In the genomic region with DNA sequence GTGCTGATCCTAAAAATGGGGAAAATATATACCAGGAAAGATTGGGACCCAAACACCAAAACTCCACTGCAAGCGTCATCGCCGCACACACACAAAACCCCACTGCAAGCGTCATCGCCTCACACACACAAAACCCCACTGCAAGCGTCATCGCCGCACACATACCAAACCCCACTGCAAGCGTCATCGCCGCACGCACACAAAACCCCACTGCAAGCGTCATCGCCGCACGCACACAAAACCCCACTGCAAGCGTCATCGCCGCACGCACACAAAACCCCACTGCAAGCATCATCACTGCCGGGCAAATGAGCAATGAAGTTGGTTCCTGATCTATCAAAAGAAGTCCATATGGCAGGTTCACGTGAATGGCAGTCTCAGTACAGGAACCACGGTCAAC, we compare ENCODE assay signal across 1 cellular context.
TF ChIP-seq lines count a peak whose summit lies in the region.

No MANE protein-coding gene starts in this region.

TF ChIP-seq in GM12878, 131 proteins besides CTCF, POLR2A, EP300 and RAD21:
- TF ChIP-seq NFIC (IDR thresholded peaks at IDR 0.05; ENCODE audit: low read depth, low read length) (peak; percentile 44; the same call in 1 of the 2 replicates), PML (IDR thresholded peaks at IDR 0.05; ENCODE audit: low read length) (no peak), PAX5 (IDR thresholded peaks at IDR 0.05; ENCODE audit: borderline replicate concordance, low read depth, low read length) (no peak), NFXL1 (IDR thresholded peaks at IDR 0.05; ENCODE audit: borderline replicate concordance) (no peak), ZZZ3 (IDR thresholded peaks at IDR 0.05; ENCODE audit: control insufficient read depth, insufficient read length, low read depth) (no peak), BMI1 (IDR thresholded peaks at IDR 0.05; ENCODE audit: borderline replicate concordance) (no peak), CBX5 (IDR thresholded peaks at IDR 0.05; ENCODE audit: low read depth) (no peak), TCF3 (IDR thresholded peaks at IDR 0.05; ENCODE audit: borderline replicate concordance, insufficient read depth, low read depth, low read length) (0 out of 2 replicates have a peak, but pooled peaks have one; percentile 39), CEBPZ (IDR thresholded peaks at IDR 0.05; ENCODE audit: low read depth, low read length) (no peak)
- TF ChIP-seq, protein P1, sequence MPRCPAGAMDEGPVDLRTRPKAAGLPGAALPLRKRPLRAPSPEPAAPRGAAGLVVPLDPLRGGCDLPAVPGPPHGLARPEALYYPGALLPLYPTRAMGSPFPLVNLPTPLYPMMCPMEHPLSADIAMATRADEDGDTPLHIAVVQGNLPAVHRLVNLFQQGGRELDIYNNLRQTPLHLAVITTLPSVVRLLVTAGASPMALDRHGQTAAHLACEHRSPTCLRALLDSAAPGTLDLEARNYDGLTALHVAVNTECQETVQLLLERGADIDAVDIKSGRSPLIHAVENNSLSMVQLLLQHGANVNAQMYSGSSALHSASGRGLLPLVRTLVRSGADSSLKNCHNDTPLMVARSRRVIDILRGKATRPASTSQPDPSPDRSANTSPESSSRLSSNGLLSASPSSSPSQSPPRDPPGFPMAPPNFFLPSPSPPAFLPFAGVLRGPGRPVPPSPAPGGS (IDR thresholded peaks at IDR 0.05; ENCODE audit: borderline replicate concordance, insufficient read depth, low read depth, low read length, poor library complexity, severe bottlenecking) = peak; percentile 94
- TF ChIP-seq, protein P2, sequence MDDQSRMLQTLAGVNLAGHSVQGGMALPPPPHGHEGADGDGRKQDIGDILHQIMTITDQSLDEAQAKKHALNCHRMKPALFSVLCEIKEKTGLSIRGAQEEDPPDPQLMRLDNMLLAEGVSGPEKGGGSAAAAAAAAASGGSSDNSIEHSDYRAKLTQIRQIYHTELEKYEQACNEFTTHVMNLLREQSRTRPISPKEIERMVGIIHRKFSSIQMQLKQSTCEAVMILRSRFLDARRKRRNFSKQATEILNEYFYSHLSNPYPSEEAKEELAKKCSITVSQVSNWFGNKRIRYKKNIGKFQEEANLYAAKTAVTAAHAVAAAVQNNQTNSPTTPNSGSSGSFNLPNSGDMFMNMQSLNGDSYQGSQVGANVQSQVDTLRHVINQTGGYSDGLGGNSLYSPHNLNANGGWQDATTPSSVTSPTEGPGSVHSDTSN (IDR thresholded peaks at IDR 0.05; ENCODE audit: insufficient replicate concordance, low read depth, low read length) = peak; percentile 14
